ENCODE assay signal across 18 cellular contexts in genomic region chr5:175520873-175521272, GRCh38. TPM values are rescaled to one million over a fixed set of nuclear protein-coding genes. Genes with fewer than 3 reads are reported as not detected.
DNase-seq lines count a peak whose midpoint lies in the region; ATAC-seq and TF ChIP-seq lines count a peak whose summit lies in the region.
"Had no signal": no experiment of that assay in that cellular context is flagged by ENCODE, and none has a peak within 500 bp of the region (broad histone marks: within the 10 kb centered on the region; RNA-seq: fewer than 3 reads in every experiment).

No MANE protein-coding gene starts in this region.

- no peak for TF ChIP-seq CTCF in activated CD8-positive, alpha-beta T cell treated with anti-CD3 and anti-CD28 coated beads for 36 hours (IDR thresholded peaks at IDR 0.05)
- no peak for TF ChIP-seq CTCF in MCF 10A (IDR thresholded peaks at IDR 0.05; ENCODE audit: unreplicated experiment)

- H3K9me3 Mint-ChIP-seq in activated CD4-positive, alpha-beta T cell treated with anti-CD3 and anti-CD28 coated beads, Interleukin-2, amount 10 ng/mL, durations not matched to agents 7 days and 5 days = peaks cover 12% of the 10 kb centered on the region
- H3K9me3 Mint-ChIP-seq in activated CD8-positive, alpha-beta T cell treated with anti-CD3 and anti-CD28 coated beads for 36 hours = peaks cover 15% of the 10 kb centered on the region
- H3K9me3 Mint-ChIP-seq in stimulated activated naive B cell treated with anti-CD40 and anti-IgM and Interleukin-4, amounts not matched to agents 10 μg/mL and 1 μg/mL and 100 μg/mL, for 72 hours = peaks cover 11 to 16% of the 10 kb centered on the region in 2 donors
- no peaks in the 10 kb centered on the region for H3K9me3 Mint-ChIP-seq in MCF 10A (ENCODE audit: unreplicated experiment)

- POLR2A ChIA-PET in activated CD4-positive, alpha-beta T cell treated with anti-CD3 and anti-CD28 coated beads, Interleukin-2, amount 10 ng/mL, durations not matched to agents 7 days and 5 days (lab: Charles Lee) = interaction anchor here (0.6 kb wide), 1 partner anchor 930 kb away, joined by 3 read pairs; no protein-coding TSS in a partner anchor
- POLR2A ChIA-PET in activated CD8-positive, alpha-beta T cell treated with anti-CD3 and anti-CD28 coated beads for 36 hours (lab: Charles Lee) = interaction anchor here (0.8 to 5.7 kb wide), 6 partner anchors 9 to 134 kb away, joined by 3 to 63 read pairs (median 6); partner anchors contain the start of gene SFXN1
- POLR2A ChIA-PET in MCF 10A (lab: Yijun Ruan, JAX) = no interaction called here

- BruUV-seq in MCF 10A (replicated peaks; lab: Mats Ljungman, UMichigan) = no TSS peak

- peaks cover 74% of the 10 kb centered on the region for H3K4me1 Mint-ChIP-seq in activated CD4-positive, alpha-beta T cell treated with anti-CD3 and anti-CD28 coated beads, Interleukin-2, amount 10 ng/mL, durations not matched to agents 7 days and 5 days
- peaks cover 76% of the 10 kb centered on the region for H3K4me1 Mint-ChIP-seq in activated CD8-positive, alpha-beta T cell treated with anti-CD3 and anti-CD28 coated beads for 36 hours (ENCODE audit: low read depth)
- peaks cover 11 to 12% of the 10 kb centered on the region in 2 donors for H3K4me1 Mint-ChIP-seq in stimulated activated naive B cell treated with anti-CD40 and anti-IgM and Interleukin-4, amounts not matched to agents 10 μg/mL and 1 μg/mL and 100 μg/mL, for 72 hours
- H3K4me1 Mint-ChIP-seq in MCF 10A (ENCODE audit: insufficient read depth, unreplicated experiment) = no peaks in the 10 kb centered on the region
- H3K4me1 Mint-ChIP-seq: activated B cell treated with CpG ODN at 0.5 μM for 24 hours, B cell had no signal

- intact Hi-C loops in activated CD8-positive, alpha-beta T cell treated with anti-CD3 and anti-CD28 coated beads for 36 hours (cut with micrococcal nuclease) = loop anchor here (5.0 kb wide), 1 partner anchor 131 kb away; no protein-coding TSS in a partner anchor
- intact Hi-C loops in MCF 10A (cut with micrococcal nuclease) = no loop called here

- H3K36me3 Mint-ChIP-seq in activated CD4-positive, alpha-beta T cell treated with anti-CD3 and anti-CD28 coated beads, Interleukin-2, amount 10 ng/mL, durations not matched to agents 7 days and 5 days (ENCODE audit: low read depth) = peaks cover 83% of the 10 kb centered on the region
- peaks cover 89% of the 10 kb centered on the region for H3K36me3 Mint-ChIP-seq in activated CD8-positive, alpha-beta T cell treated with anti-CD3 and anti-CD28 coated beads for 36 hours (ENCODE audit: low read depth)
- peaks cover 56 to 72% of the 10 kb centered on the region in 2 donors for H3K36me3 Mint-ChIP-seq in stimulated activated naive B cell treated with anti-CD40 and anti-IgM and Interleukin-4, amounts not matched to agents 10 μg/mL and 1 μg/mL and 100 μg/mL, for 72 hours
- H3K36me3 Mint-ChIP-seq in MCF 10A (ENCODE audit: insufficient read depth, unreplicated experiment) = peaks cover 90% of the 10 kb centered on the region

- ATAC-seq in activated CD8-positive, alpha-beta T cell treated with anti-CD3 and anti-CD28 coated beads for 36 hours = peak; percentile 6
- no peak for ATAC-seq in stimulated activated naive B cell treated with anti-CD40 and anti-IgM and Interleukin-4, amounts not matched to agents 10 μg/mL and 1 μg/mL and 100 μg/mL, for 72 hours (replicated peaks)
- ATAC-seq: A549, upper lobe of right lung had no signal

- H3K27ac ChIP-seq in cingulate gyrus (ENCODE audit: low read depth, low read length) = peak overlapping the region; percentile 30
- H3K27ac ChIP-seq: A549, brain microvascular endothelial cell, SJSA1, upper lobe of right lung had no signal

- peak overlapping the region; percentile 41 for H3K4me3 Mint-ChIP-seq in activated CD4-positive, alpha-beta T cell treated with anti-CD3 and anti-CD28 coated beads, Interleukin-2, amount 10 ng/mL, durations not matched to agents 7 days and 5 days
- peak overlapping the region; percentile 86 for H3K4me3 Mint-ChIP-seq in activated CD8-positive, alpha-beta T cell treated with anti-CD3 and anti-CD28 coated beads for 36 hours
- H3K4me3 Mint-ChIP-seq in stimulated activated naive B cell treated with anti-CD40 and anti-IgM and Interleukin-4, amounts not matched to agents 10 μg/mL and 1 μg/mL and 100 μg/mL, for 72 hours = no peak overlapping the region
- no peak overlapping the region for H3K4me3 Mint-ChIP-seq in MCF 10A (ENCODE audit: unreplicated experiment)
- H3K4me3 Mint-ChIP-seq: activated B cell treated with CpG ODN at 0.5 μM for 24 hours, B cell had no signal

- CTCF ChIA-PET in activated CD4-positive, alpha-beta T cell treated with anti-CD3 and anti-CD28 coated beads, Interleukin-2, amount 10 ng/mL, durations not matched to agents 7 days and 5 days (lab: Charles Lee) = interaction anchor here (0.6 to 8.4 kb wide), 4 partner anchors 10 to 570 kb away, joined by 3 to 56 read pairs (median 4); no protein-coding TSS in a partner anchor
- CTCF ChIA-PET in activated CD8-positive, alpha-beta T cell treated with anti-CD3 and anti-CD28 coated beads for 36 hours (lab: Charles Lee) = interaction anchor here (0.9 to 3.4 kb wide), 7 partner anchors 11 to 132 kb away, joined by 3 to 23 read pairs (median 4); no protein-coding TSS in a partner anchor
- CTCF ChIA-PET in MCF 10A (lab: Yijun Ruan, JAX) = interaction anchor here (0.7 to 3.3 kb wide), 3 partner anchors 13 to 278 kb away, joined by 3 to 20 read pairs (median 6); no protein-coding TSS in a partner anchor

- peak overlapping the region; percentile 91 for H3K27ac Mint-ChIP-seq in activated CD4-positive, alpha-beta T cell treated with anti-CD3 and anti-CD28 coated beads, Interleukin-2, amount 10 ng/mL, durations not matched to agents 7 days and 5 days
- H3K27ac Mint-ChIP-seq in activated CD8-positive, alpha-beta T cell treated with anti-CD3 and anti-CD28 coated beads for 36 hours = peak overlapping the region; percentile 99
- H3K27ac Mint-ChIP-seq in stimulated activated naive B cell treated with anti-CD40 and anti-IgM and Interleukin-4, amounts not matched to agents 10 μg/mL and 1 μg/mL and 100 μg/mL, for 72 hours = peak overlapping the region; percentile 9
- H3K27ac Mint-ChIP-seq in MCF 10A (ENCODE audit: low read depth, unreplicated experiment) = no peak overlapping the region
- H3K27ac Mint-ChIP-seq: activated B cell treated with CpG ODN at 0.5 μM for 24 hours, B cell had no signal

- H3K27me3 Mint-ChIP-seq in activated CD4-positive, alpha-beta T cell treated with anti-CD3 and anti-CD28 coated beads, Interleukin-2, amount 10 ng/mL, durations not matched to agents 7 days and 5 days = no peaks in the 10 kb centered on the region
- no peaks in the 10 kb centered on the region for H3K27me3 Mint-ChIP-seq in activated CD8-positive, alpha-beta T cell treated with anti-CD3 and anti-CD28 coated beads for 36 hours
- H3K27me3 Mint-ChIP-seq in stimulated activated naive B cell treated with anti-CD40 and anti-IgM and Interleukin-4, amounts not matched to agents 10 μg/mL and 1 μg/mL and 100 μg/mL, for 72 hours = no peaks in the 10 kb centered on the region
- no peaks in the 10 kb centered on the region for H3K27me3 Mint-ChIP-seq in MCF 10A (ENCODE audit: insufficient read depth, unreplicated experiment)
- H3K27me3 Mint-ChIP-seq: activated B cell treated with CpG ODN at 0.5 μM for 24 hours, B cell had no signal

- no peak for DNase-seq in activated CD4-positive, alpha-beta T cell treated with anti-CD3 and anti-CD28 coated beads, Interleukin-2, amount 10 ng/mL, durations not matched to agents 7 days and 5 days
- no peak for DNase-seq in activated CD4-positive, alpha-beta T cell treated with anti-CD3 and anti-CD28 coated beads for 1 hour
- DNase-seq in activated CD8-positive, alpha-beta T cell treated with anti-CD3 and anti-CD28 coated beads for 36 hours = peak; percentile 37
- no peak for DNase-seq in stimulated activated naive B cell treated with anti-CD40 and anti-IgM and Interleukin-4, amounts not matched to agents 10 μg/mL and 1 μg/mL and 100 μg/mL, for 72 hours
- DNase-seq in SK-N-DZ (ENCODE audit: low spot score) (no peak), HPDE6-E6E7 (ENCODE audit: extremely low spot score) (no peak), MCF 10A (ENCODE audit: unreplicated experiment) (no peak)
- DNase-seq: activated B cell treated with CpG ODN at 0.5 μM for 24 hours, brain microvascular endothelial cell, KBM-7, NCI-H146, NCI-H2171, retina, upper lobe of right lung had no signal

RNA-seq across cellular contexts. Expression of gene SFXN1, which starts 42.5 kb away (rescaled TPM):
- 100 to 1,000 TPM; 149 to 163 TPM for total RNA-seq in activated CD4-positive, alpha-beta T cell treated with anti-CD3 and anti-CD28 coated beads, Interleukin-2, amount 10 ng/mL, durations not matched to agents 7 days and 5 days
- 100 to 1,000 TPM; 476 to 491 TPM for total RNA-seq in activated CD8-positive, alpha-beta T cell treated with anti-CD3 and anti-CD28 coated beads for 36 hours
- polyA plus RNA-seq in SK-N-DZ (2014; cell fraction: cytosol; rRNA removed) = 70.8 and 79.7 TPM in 2 replicates
- 38.7 and 49.4 TPM in 2 replicates for polyA plus RNA-seq in SK-N-DZ (2014; cell fraction: nucleus; rRNA removed)
- total RNA-seq in MCF 10A (2022) = 86.4 and 91.8 TPM in 2 replicates

Comparison
In these comparisons a context has a peak if more than half of its experiments do, and no peak if none do; other contexts are left out.
1. H3K4me3 Mint-ChIP-seq: peak in activated CD4-positive, alpha-beta T cell treated with anti-CD3 and anti-CD28 coated beads, Interleukin-2, amount 10 ng/mL, durations not matched to agents 7 days and 5 days (single experiment) and activated CD8-positive, alpha-beta T cell treated with anti-CD3 and anti-CD28 coated beads for 36 hours (single experiment); none in stimulated activated naive B cell treated with anti-CD40 and anti-IgM and Interleukin-4, amounts not matched to agents 10 μg/mL and 1 μg/mL and 100 μg/mL, for 72 hours (0 of 2) and MCF 10A (single experiment).